Comparison of ENCODE assay signal across 8 cellular contexts in the genomic region with DNA sequence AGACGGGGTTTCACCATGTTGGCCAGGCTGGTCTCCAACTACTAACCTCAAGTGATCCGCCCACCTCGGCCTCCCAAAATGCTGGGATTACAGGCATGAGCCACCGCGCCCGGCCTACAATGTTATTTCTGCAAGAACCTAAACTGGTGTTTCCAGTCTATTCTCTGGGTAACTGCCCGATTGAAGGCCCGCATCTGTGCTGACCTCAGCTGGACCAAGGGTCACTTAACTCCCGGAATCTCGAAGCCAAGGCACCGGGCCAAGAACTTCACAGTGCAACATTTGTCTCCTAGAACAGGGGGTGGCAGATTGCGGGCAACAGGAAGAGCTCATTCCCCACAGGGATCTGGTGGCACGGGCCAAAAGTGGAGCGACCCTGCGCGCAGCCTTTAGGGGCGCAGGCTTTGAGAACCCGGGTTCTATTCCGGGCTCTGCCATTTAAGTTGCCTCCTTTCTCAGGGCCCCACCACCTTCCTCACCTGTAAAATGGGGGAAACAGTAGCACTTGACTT. TPM values are rescaled to one million over a fixed set of nuclear protein-coding genes. Genes with fewer than 3 reads are reported as not detected.
DNase-seq lines count a peak whose midpoint lies in the region; ATAC-seq, FAIRE-seq and TF ChIP-seq lines count a peak whose summit lies in the region.

No MANE protein-coding gene starts in this region.

- peak; percentile 21 to 26 for DNase-seq in stimulated activated CD4-positive, alpha-beta T cell treated with anti-CD3 and anti-CD28 coated beads, Interleukin-2, amount 100 ng/mL, for 24 hours
- no peak for DNase-seq in stimulated activated CD4-positive, alpha-beta T cell treated with anti-CD3 and anti-CD28 coated beads, Interleukin-4, amount 100 ng/mL, for 1 hour
- DNase-seq in OCI-M1 (lab: John Stamatoyannopoulos, UW) (peak; percentile 24), cerebellum (ENCODE audit: low spot score) (peak; percentile 58), kidney (peak; percentile 94), small intestine (peak; percentile 87)

- H3K27me3 ChIP-seq in small intestine (ENCODE audit: control insufficient read depth in 2 of 2, insufficient read depth in 2 of 2, low read length in 2 of 2), result no peaks in the 10 kb centered on the region

- WGBS in small intestine, 3 donors, result 2 to 18% (median 16%) methylated on average over 19 of the region's 19 CpGs

- H3K36me3 ChIP-seq in kidney (ENCODE audit: control insufficient read depth in 1 of 2, insufficient read depth in 2 of 2, low read length in 2 of 2), result no peaks in the 10 kb centered on the region
- no peaks in the 10 kb centered on the region for H3K36me3 ChIP-seq in small intestine (ENCODE audit: control insufficient read depth in 2 of 2, insufficient read depth in 2 of 2, low read length in 2 of 2)

- H3K27ac ChIP-seq in kidney (ENCODE audit: low read depth in 2 of 2, low read length in 2 of 2) (peak overlapping the region; percentile 91 to 94), small intestine (ENCODE audit: low read depth in 1 of 2, low read length in 1 of 2) (peak overlapping the region; percentile 80 to 83)

- ATAC-seq in HG03520 (IDR thresholded peaks at IDR 0.05; ENCODE audit: unreplicated experiment) (no peak), GM21529 (IDR thresholded peaks at IDR 0.05; ENCODE audit: unreplicated experiment) (no peak)

- intact Hi-C loops in kidney (cut with DNase I), result no loop called here

- no peak for TF ChIP-seq CTCF in kidney (IDR thresholded peaks at IDR 0.05; ENCODE audit: borderline replicate concordance, extremely low read depth, insufficient read depth)

- H3K9ac ChIP-seq in kidney (ENCODE audit: low read length in 2 of 2), result peak overlapping the region; percentile 70 to 85

- no peak for FAIRE-seq in kidney (lab: Jason Lieb, UNC)
- FAIRE-seq in small intestine (lab: Jason Lieb, UNC), result no peak

- H3K4me1 ChIP-seq in kidney (ENCODE audit: control insufficient read depth in 1 of 2, insufficient read depth in 1 of 2, low read depth in 1 of 2, low read length in 2 of 2), result no peaks in the 10 kb centered on the region
- peaks cover 4 to 5% of the 10 kb centered on the region in 2 donors for H3K4me1 ChIP-seq in small intestine (ENCODE audit: control insufficient read depth in 2 of 2, insufficient read depth in 1 of 2, low read depth in 1 of 2, low read length in 1 of 2)

- no peaks in the 10 kb centered on the region for H3K9me3 ChIP-seq in kidney (ENCODE audit: control insufficient read depth in 1 of 2, low read length in 2 of 2)
- H3K9me3 ChIP-seq in small intestine (ENCODE audit: control insufficient read depth, low read depth), result no peaks in the 10 kb centered on the region

- H3K4me3 ChIP-seq in kidney (ENCODE audit: low read length in 2 of 2) (peak overlapping the region; percentile 76 to 95), small intestine (ENCODE audit: low read depth in 1 of 2, low read length in 2 of 2) (peak overlapping the region; percentile 87 to 89)

RNA-seq across cellular contexts. Expression of gene SHMT1, which starts 0.8 kb away (rescaled TPM):
- total RNA-seq in cerebellum (9.9 TPM), kidney (162 TPM)
- polyA plus RNA-seq in kidney (ENCODE audit: insufficient read depth, low read depth, low replicate concordance) (241 TPM), small intestine (100 to 1,000 TPM in 1 of 3 donors, 10 to 100 TPM in 2; 62.1 to 202 (median 88.6) TPM)

RNA-seq across cellular contexts. Expression of gene EVPLL, which starts 15.0 kb away (rescaled TPM):
- not detected for total RNA-seq in cerebellum
- total RNA-seq in kidney, result 1.2 TPM
- 0.82 TPM for polyA plus RNA-seq in kidney (ENCODE audit: insufficient read depth, low read depth, low replicate concordance)
- under 1 TPM in 2 of 3 donors, not detected in 1; 0.54 to 0.67 TPM for polyA plus RNA-seq in small intestine

RNA-seq across cellular contexts. Expression of gene SMCR8, which starts 47.5 kb away (rescaled TPM):
- 11.5 TPM for total RNA-seq in cerebellum
- 22.4 TPM for total RNA-seq in kidney
- polyA plus RNA-seq in kidney (ENCODE audit: insufficient read depth, low read depth, low replicate concordance), result 3.1 TPM
- polyA plus RNA-seq in small intestine, result 1 to 10 TPM; 3.4 to 9.1 (median 4.1) TPM

RNA-seq across cellular contexts. Expression of gene TOP3A, which starts 47.8 kb away (rescaled TPM):
- 46.9 TPM for total RNA-seq in cerebellum
- total RNA-seq in kidney, result 30.3 TPM
- polyA plus RNA-seq in kidney (ENCODE audit: insufficient read depth, low read depth, low replicate concordance), result 7.9 TPM
- polyA plus RNA-seq in small intestine, result 10 to 100 TPM in 2 of 3 donors, 1 to 10 TPM in 1; 8.1 to 17.0 (median 14.1) TPM

Comparison
In these comparisons a context has a peak if more than half of its experiments do, and no peak if none do; other contexts are left out.
1. RNA of gene SHMT1, which starts 0.8 kb away (total RNA-seq): 162 TPM in kidney (single experiment); 9.9 TPM in cerebellum (single experiment); every median in the first group is over 10 times any median in the second.